In genomic region chrX:48676893-48677270, GRCh38 we compare ENCODE assay signal across 8 cellular contexts. TPM values are rescaled to one million over a fixed set of nuclear protein-coding genes. Genes with fewer than 3 reads are reported as not detected.
A peak's percentile ranks its signal among the peaks of the same experiment; 100 is the strongest.
DNase-seq lines count a peak whose midpoint lies in the region; ATAC-seq and TF ChIP-seq lines count a peak whose summit lies in the region.

No MANE protein-coding gene starts in this region.

- H3K27ac Mint-ChIP-seq in T-helper 17 cell = peak overlapping the region; percentile 81

- H3K4me3 Mint-ChIP-seq in T-helper 17 cell = peak overlapping the region; percentile 88

- DNase-seq in T-helper 17 cell (peak in 1 of 3 donors; percentile 12), omental fat pad (ENCODE audit: low spot score) (no peak), DMS79 (lab: John Stamatoyannopoulos, UW) (no peak), superior temporal gyrus (ENCODE audit: extremely low spot score) (no peak)

- H3K9me3 ChIP-seq in T-helper 17 cell (ENCODE audit: control insufficient read depth, low read length, poor library complexity, severe bottlenecking) = no peaks in the 10 kb centered on the region

- ATAC-seq in GM18511 (IDR thresholded peaks at IDR 0.05; ENCODE audit: unreplicated experiment) (peak; percentile 20), HG02798 (IDR thresholded peaks at IDR 0.05; ENCODE audit: poor library complexity, unreplicated experiment) (peak; percentile 6), T-helper 17 cell (peak; percentile 15), esophagus mucosa (peak; percentile 55), omental fat pad (ENCODE audit: low FRiP score) (peak; percentile 22), HG03378 (IDR thresholded peaks at IDR 0.05; ENCODE audit: unreplicated experiment) (no peak)

- H3K27me3 Mint-ChIP-seq in T-helper 17 cell = no peaks in the 10 kb centered on the region

- TF ChIP-seq CTCF in omental fat pad (IDR thresholded peaks at IDR 0.05) = no peak

- no peaks in the 10 kb centered on the region for H3K36me3 Mint-ChIP-seq in T-helper 17 cell (ENCODE audit: low read depth)

- peaks cover 11% of the 10 kb centered on the region for H3K4me1 Mint-ChIP-seq in T-helper 17 cell

RNA-seq across cellular contexts. Expression of gene WAS, which starts 6.7 kb away (rescaled TPM):
- total RNA-seq in T-helper 17 cell (100 to 1,000 TPM in 1 of 2 donors, 10 to 100 TPM in 1; 86.0 to 105 TPM), esophagus mucosa (1.2 TPM), omental fat pad (10 to 100 TPM in 3 of 4 donors, 1 to 10 TPM in 1; 9.0 to 26.0 (median 21.0) TPM)

RNA-seq across cellular contexts. Expression of gene SUV39H1, which starts 19.7 kb away (rescaled TPM):
- total RNA-seq in T-helper 17 cell (1 to 10 TPM; 5.8 to 6.4 TPM), esophagus mucosa (6.4 TPM), omental fat pad (1 to 10 TPM; 4.2 to 8.1 (median 5.5) TPM)
